Comparison of ENCODE assay signal across 16 cellular contexts in the genomic region with DNA sequence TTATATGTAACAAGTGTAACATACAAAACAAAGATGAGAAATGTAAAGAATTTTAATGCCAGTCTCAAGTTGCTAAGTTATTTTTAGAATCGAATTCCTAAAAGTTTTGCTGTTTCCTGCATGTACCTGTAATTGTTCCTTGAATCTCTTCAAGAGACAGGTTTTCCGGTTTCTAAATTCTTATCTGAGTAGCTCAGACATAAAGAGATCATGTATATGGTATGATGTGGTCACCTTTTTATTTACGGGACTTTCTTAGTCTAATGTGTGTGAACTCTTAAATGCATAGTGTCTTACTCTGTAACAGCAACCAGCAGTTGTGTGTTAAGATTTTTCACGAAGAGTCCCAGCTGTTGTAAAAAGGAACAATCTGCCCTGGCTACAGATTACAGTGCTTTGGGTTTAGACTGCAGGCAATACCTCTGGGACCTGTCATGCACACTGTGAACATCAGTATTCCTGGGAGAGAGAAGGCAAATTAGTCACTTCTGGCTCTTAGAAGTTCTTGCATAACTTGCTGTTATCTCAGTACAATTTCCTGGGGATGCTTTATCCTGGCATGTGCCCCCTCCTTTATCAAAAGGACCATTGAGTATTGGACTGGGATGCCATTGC.
DNase-seq lines count a peak whose midpoint lies in the region; ATAC-seq, FAIRE-seq and TF ChIP-seq lines count a peak whose summit lies in the region.
"Had no signal": no experiment of that assay in that cellular context is flagged by ENCODE, and none has a peak within 500 bp of the region (broad histone marks: within the 10 kb centered on the region; RNA-seq: fewer than 3 reads in every experiment).

No MANE protein-coding gene starts in this region.

- H2BK120ac ChIP-seq in IMR-90 (ENCODE audit: low read depth, low read length): no peak overlapping the region

- no peak for FAIRE-seq in frontal cortex (lab: Jason Lieb, UNC)

- H3K18ac ChIP-seq in IMR-90 (ENCODE audit: low read depth, low read length): no peak overlapping the region

- no peak overlapping the region for H2AK5ac ChIP-seq in IMR-90 (ENCODE audit: low read depth, low read length)

- no peak overlapping the region for H3K23ac ChIP-seq in IMR-90 (ENCODE audit: low read depth, low read length)

- H2BK15ac ChIP-seq in IMR-90 (ENCODE audit: low read depth, low read length): no peak overlapping the region; the same call in 2 of the 3 replicates

- H3K9me3 ChIP-seq in A673 (ENCODE audit: low read depth, low read length, poor library complexity, severe bottlenecking) (no peaks in the 10 kb centered on the region), IMR-90 (ENCODE audit: control insufficient read depth, insufficient read depth, low read length) (no peaks in the 10 kb centered on the region)
- H3K9me3 ChIP-seq: tibial artery had no signal

- peaks cover 0 to 4% of the 10 kb centered on the region in 2 experiments; a peak in 2 of 4 replicates for H3K79me1 ChIP-seq in IMR-90 (ENCODE audit: low read depth in 1 of 2, low read length in 2 of 2)

- H3K4me1 Mint-ChIP-seq in activated naive CD8-positive, alpha-beta T cell treated with anti-CD3 and anti-CD28 coated beads, Interleukin-2, amount 50 U/mL, for 24 hours: no peaks in the 10 kb centered on the region
- H3K4me1 Mint-ChIP-seq: activated naive CD4-positive, alpha-beta T cell treated with anti-CD3 and anti-CD28 coated beads, Interleukin-2, amount 50 U/mL, for 24 hours; B cell had no signal

- intact Hi-C loops in A673 (cut with micrococcal nuclease; ENCODE audit: unreplicated experiment): loop anchor here (10.0 kb wide), 1 partner anchor 361 kb away; no protein-coding TSS in a partner anchor
- intact Hi-C loops in IMR-90 (cut with micrococcal nuclease): loop anchor here (5.0 kb wide), 1 partner anchor 244 kb away; no protein-coding TSS in a partner anchor

- in situ Hi-C loops in IMR-90 (cut with MboI; ENCODE audit: low sequenced_read_pairs) (loop anchor here (25.0 kb wide), 1 partner anchor 786 kb away; no protein-coding TSS in a partner anchor), KBM-7 (cut with MboI; ENCODE audit: low pct_unique_long_range_greater_than_20kb, low sequenced_read_pairs) (no loop called here)

- H2BK20ac ChIP-seq in IMR-90 (ENCODE audit: low read depth, low read length): no peak overlapping the region

- H4K5ac ChIP-seq in IMR-90 (ENCODE audit: low read depth, low read length): no peak overlapping the region

- H3K4me3 Mint-ChIP-seq in activated naive CD8-positive, alpha-beta T cell treated with anti-CD3 and anti-CD28 coated beads, Interleukin-2, amount 50 U/mL, for 24 hours: no peak overlapping the region
- H3K4me3 Mint-ChIP-seq: activated naive CD4-positive, alpha-beta T cell treated with anti-CD3 and anti-CD28 coated beads, Interleukin-2, amount 50 U/mL, for 24 hours; B cell had no signal

- H4K8ac ChIP-seq in IMR-90 (ENCODE audit: low read depth in 2 of 2, low read length in 2 of 2): no peak overlapping the region

- TF ChIP-seq CTCF in A673 (conservative IDR thresholded peaks at IDR 0.05; ENCODE audit: low read depth, low read length): no peak
- no peak for TF ChIP-seq CTCF in IMR-90 (conservative IDR thresholded peaks at IDR 0.05; ENCODE audit: low read depth, low read length)
- TF ChIP-seq CTCF in choroid plexus epithelial cell (conservative IDR thresholded peaks at IDR 0.05; ENCODE audit: low read depth, low read length): no peak

- no peaks in the 10 kb centered on the region for H3K36me3 Mint-ChIP-seq in activated naive CD8-positive, alpha-beta T cell treated with anti-CD3 and anti-CD28 coated beads, Interleukin-2, amount 50 U/mL, for 24 hours (ENCODE audit: low read depth)
- H3K36me3 Mint-ChIP-seq: activated naive CD4-positive, alpha-beta T cell treated with anti-CD3 and anti-CD28 coated beads, Interleukin-2, amount 50 U/mL, for 24 hours had no signal

- H3K9me1 ChIP-seq in IMR-90 (ENCODE audit: insufficient read depth, low read length): peaks cover 9% of the 10 kb centered on the region; the same call in 1 of the 2 replicates

- no peak overlapping the region for H3K27ac ChIP-seq in A673 (ENCODE audit: low read depth, low read length, poor library complexity, severe bottlenecking)
- H3K27ac ChIP-seq in IMR-90 (ENCODE audit: insufficient read depth, low read length): peak overlapping the region; percentile 4; the same call in 1 of the 2 replicates
- H3K27ac ChIP-seq: tibial artery had no signal

- peak; percentile 87 for ATAC-seq in IMR-90 (ENCODE audit: low read depth)
- no peak for ATAC-seq in activated naive CD8-positive, alpha-beta T cell treated with anti-CD3 and anti-CD28 coated beads, Interleukin-2, amount 50 U/mL, for 24 hours

- DNase-seq in A673 (ENCODE audit: low spot score): peak; percentile 24
- DNase-seq in IMR-90: peak; percentile 86
- DNase-seq in choroid plexus epithelial cell (ENCODE audit: low read depth): peak; percentile 81
- DNase-seq in kidney glomerular epithelial cell (lab: John Stamatoyannopoulos, UW): peak; percentile 66
- no peak for DNase-seq in activated naive CD8-positive, alpha-beta T cell treated with anti-CD3 and anti-CD28 coated beads, Interleukin-2, amount 50 U/mL, for 24 hours
- DNase-seq in frontal cortex (ENCODE audit: low spot score in 2 of 2): no peak
- DNase-seq in KBM-7: no peak
- no peak for DNase-seq in activated T-cell treated with anti-CD3 and anti-CD28 coated beads, Interleukin-2, amount 50 U/mL, for 1 hour
- DNase-seq: activated CD4-positive, alpha-beta T cell treated with anti-CD3 and anti-CD28 coated beads, Interleukin-2, amount 50 U/mL, for 48 hours; effector memory CD4-positive, alpha-beta T cell; NCI-H1048; NCI-H774 had no signal

- peaks cover 5% of the 10 kb centered on the region; the same call in 1 of the 2 replicates for H4K20me1 ChIP-seq in IMR-90 (ENCODE audit: insufficient read depth, low read length)

- H3K4me2 ChIP-seq in IMR-90 (ENCODE audit: low read depth, low read length): peak overlapping the region; percentile 38

- no peaks in the 10 kb centered on the region for H3K27me3 Mint-ChIP-seq in activated naive CD8-positive, alpha-beta T cell treated with anti-CD3 and anti-CD28 coated beads, Interleukin-2, amount 50 U/mL, for 24 hours

- no peaks in the 10 kb centered on the region for H3K9me3 Mint-ChIP-seq in activated naive CD8-positive, alpha-beta T cell treated with anti-CD3 and anti-CD28 coated beads, Interleukin-2, amount 50 U/mL, for 24 hours
- H3K9me3 Mint-ChIP-seq: activated naive CD4-positive, alpha-beta T cell treated with anti-CD3 and anti-CD28 coated beads, Interleukin-2, amount 50 U/mL, for 24 hours had no signal

- TF ChIP-seq POLR2A in IMR-90 (IDR thresholded peaks at IDR 0.05; ENCODE audit: low read depth, low read length): no peak

- CTCF ChIA-PET in A673 (lab: Charles Lee) (no interaction called here), IMR-90 (lab: Yijun Ruan, JAX) (interaction anchor here (0.6 kb wide), 1 partner anchor 72 kb away, joined by 6 read pairs; no protein-coding TSS in a partner anchor)

- POLR2A ChIA-PET in A673 (lab: Charles Lee; ENCODE audit: low non-redundant PET) (no interaction called here), IMR-90 (lab: Charles Lee; ENCODE audit: unreplicated experiment) (no interaction called here)

- H2AK9ac ChIP-seq in IMR-90 (replicated peaks; ENCODE audit: low read depth, low read length, poor library complexity): peak overlapping the region; percentile 62

- no peaks in the 10 kb centered on the region for H3K4me1 ChIP-seq in A673 (ENCODE audit: insufficient read depth, low read length, poor library complexity, severe bottlenecking)
- H3K4me1 ChIP-seq in IMR-90 (ENCODE audit: control insufficient read depth, insufficient read depth, low read length): peaks cover 10% of the 10 kb centered on the region

- peak; percentile 21 for TF ChIP-seq RAD21 in IMR-90 (IDR thresholded peaks at IDR 0.05; ENCODE audit: low read length)

- BruUV-seq in A673 (replicated peaks; lab: Mats Ljungman, UMichigan) (no TSS peak), IMR-90 (replicated peaks; lab: Mats Ljungman, UMichigan) (no TSS peak)

- no peak overlapping the region for H3K4ac ChIP-seq in IMR-90 (ENCODE audit: low read depth, low read length)

- no peak overlapping the region for H3K9ac ChIP-seq in IMR-90 (ENCODE audit: low read depth, low read length)

- H3K27me3 ChIP-seq in A673 (replicated peaks; ENCODE audit: insufficient read depth, low read depth, low read length, poor library complexity): no peaks in the 10 kb centered on the region
- no peaks in the 10 kb centered on the region for H3K27me3 ChIP-seq in IMR-90 (ENCODE audit: control insufficient read depth, insufficient read depth, low read length)
- H3K27me3 ChIP-seq: tibial artery had no signal

- H3K56ac ChIP-seq in IMR-90 (ENCODE audit: extremely low read depth, insufficient read depth, low read length): no peak overlapping the region

- WGBS in IMR-90 (ENCODE audit: extremely low coverage in 2 of 2, insufficient read length in 1 of 2), 2 experiments: no CpG with 5 or more reads among the region's 4 CpGs

- H3K14ac ChIP-seq in IMR-90 (replicated peaks; ENCODE audit: low read depth, low read length): no peak overlapping the region

- H2AFZ ChIP-seq in IMR-90 (replicated peaks; ENCODE audit: low read length, poor library complexity): no peak overlapping the region

- 0 out of 2 replicates have a peak overlapping the region, but pooled peaks have one; percentile 8 for H4K91ac ChIP-seq in IMR-90 (ENCODE audit: insufficient read depth, low read depth, low read length)

- H3K36me3 ChIP-seq in A673 (ENCODE audit: insufficient read depth, low read length, poor library complexity, severe bottlenecking) (no peaks in the 10 kb centered on the region), IMR-90 (ENCODE audit: control insufficient read depth, insufficient read depth, low read length) (no peaks in the 10 kb centered on the region)
- H3K36me3 ChIP-seq: tibial artery had no signal

- H3K4me3 ChIP-seq in A673 (ENCODE audit: low read depth, low read length, poor library complexity, severe bottlenecking): no peak overlapping the region
- no peak overlapping the region for H3K4me3 ChIP-seq in IMR-90 (ENCODE audit: insufficient read depth, low read depth, low read length)
- no peak overlapping the region for H3K4me3 ChIP-seq in choroid plexus epithelial cell (ENCODE audit: low read depth, low read length)
- H3K4me3 ChIP-seq: skin epidermis, tibial artery had no signal

- no peak overlapping the region for H2BK5ac ChIP-seq in IMR-90 (ENCODE audit: low read depth, low read length, poor library complexity, severe bottlenecking)

- dilution Hi-C loops in IMR-90 (cut with HindIII; ENCODE audit: low sequenced_read_pairs, unreplicated experiment): no loop called here

- no peak overlapping the region for H3K27ac Mint-ChIP-seq in activated naive CD8-positive, alpha-beta T cell treated with anti-CD3 and anti-CD28 coated beads, Interleukin-2, amount 50 U/mL, for 24 hours
- H3K27ac Mint-ChIP-seq: activated naive CD4-positive, alpha-beta T cell treated with anti-CD3 and anti-CD28 coated beads, Interleukin-2, amount 50 U/mL, for 24 hours; B cell had no signal

Comparison
In these comparisons a context has a peak if more than half of its experiments do, and no peak if none do; other contexts are left out.
1. DNase-seq: peak in A673 (single experiment), IMR-90 (single experiment), choroid plexus epithelial cell (single experiment) and kidney glomerular epithelial cell (single experiment); none in activated naive CD8-positive, alpha-beta T cell treated with anti-CD3 and anti-CD28 coated beads, Interleukin-2, amount 50 U/mL, for 24 hours (single experiment), frontal cortex (0 of 2), KBM-7 (single experiment) and activated T-cell treated with anti-CD3 and anti-CD28 coated beads, Interleukin-2, amount 50 U/mL, for 1 hour (single experiment).